ENCODE assay signal across 2 cellular contexts in the genomic region with DNA sequence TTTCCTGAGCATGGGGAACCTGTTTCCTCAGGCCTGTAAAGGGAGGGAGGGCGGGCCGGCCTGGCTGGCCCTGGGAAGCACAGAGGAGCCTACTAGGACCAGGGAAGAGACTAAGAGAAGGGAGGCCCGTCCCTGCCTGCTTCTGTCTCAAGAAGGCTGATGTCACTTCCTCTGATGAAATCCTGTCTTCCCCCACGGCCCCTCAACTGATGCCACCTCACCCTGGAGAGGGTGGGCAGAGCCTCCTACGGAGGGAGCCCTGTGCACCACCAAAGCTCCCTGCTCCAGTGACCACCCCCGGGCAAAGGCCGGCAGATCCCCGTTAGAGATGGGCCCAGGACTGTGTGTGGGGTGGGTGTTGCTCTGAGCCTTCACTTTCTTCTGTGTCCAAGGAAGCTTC.
TF ChIP-seq lines count a peak whose summit lies in the region.

No MANE protein-coding gene starts in this region.

TF ChIP-seq in SK-N-SH treated with all-trans-retinoic acid at 6 μM for 48 hours, 23 proteins besides CTCF, POLR2A, EP300 and RAD21 (continued from another document):
- TF ChIP-seq SNAI2 (CRISPR knock-in tag; IDR thresholded peaks at IDR 0.05) (no peak), ZFP30 (CRISPR knock-in tag; IDR thresholded peaks at IDR 0.05) (no peak), ZFP3 (CRISPR knock-in tag; IDR thresholded peaks at IDR 0.05) (no peak)

TF ChIP-seq in SK-N-SH, 30 proteins besides CTCF, POLR2A, EP300 and RAD21:
- TF ChIP-seq, protein P1, sequence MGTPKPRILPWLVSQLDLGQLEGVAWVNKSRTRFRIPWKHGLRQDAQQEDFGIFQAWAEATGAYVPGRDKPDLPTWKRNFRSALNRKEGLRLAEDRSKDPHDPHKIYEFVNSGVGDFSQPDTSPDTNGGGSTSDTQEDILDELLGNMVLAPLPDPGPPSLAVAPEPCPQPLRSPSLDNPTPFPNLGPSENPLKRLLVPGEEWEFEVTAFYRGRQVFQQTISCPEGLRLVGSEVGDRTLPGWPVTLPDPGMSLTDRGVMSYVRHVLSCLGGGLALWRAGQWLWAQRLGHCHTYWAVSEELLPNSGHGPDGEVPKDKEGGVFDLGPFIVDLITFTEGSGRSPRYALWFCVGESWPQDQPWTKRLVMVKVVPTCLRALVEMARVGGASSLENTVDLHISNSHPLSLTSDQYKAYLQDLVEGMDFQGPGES (IDR thresholded peaks at IDR 0.05; ENCODE audit: low read depth, low read length), result no peak
- TF ChIP-seq JUND (IDR thresholded peaks at IDR 0.05) (no peak), MEF2A (IDR thresholded peaks at IDR 0.05; ENCODE audit: borderline replicate concordance, low read depth) (no peak), SMC3 (IDR thresholded peaks at IDR 0.05; ENCODE audit: low read depth, low read length) (no peak), CHD2 (IDR thresholded peaks at IDR 0.05; ENCODE audit: low read length, partially characterized antibody) (no peak), NRF1 (IDR thresholded peaks at IDR 0.05; ENCODE audit: low read depth, low read length) (no peak), RFX5 (IDR thresholded peaks at IDR 0.05; ENCODE audit: low read length) (no peak)
- TF ChIP-seq, protein P2, sequence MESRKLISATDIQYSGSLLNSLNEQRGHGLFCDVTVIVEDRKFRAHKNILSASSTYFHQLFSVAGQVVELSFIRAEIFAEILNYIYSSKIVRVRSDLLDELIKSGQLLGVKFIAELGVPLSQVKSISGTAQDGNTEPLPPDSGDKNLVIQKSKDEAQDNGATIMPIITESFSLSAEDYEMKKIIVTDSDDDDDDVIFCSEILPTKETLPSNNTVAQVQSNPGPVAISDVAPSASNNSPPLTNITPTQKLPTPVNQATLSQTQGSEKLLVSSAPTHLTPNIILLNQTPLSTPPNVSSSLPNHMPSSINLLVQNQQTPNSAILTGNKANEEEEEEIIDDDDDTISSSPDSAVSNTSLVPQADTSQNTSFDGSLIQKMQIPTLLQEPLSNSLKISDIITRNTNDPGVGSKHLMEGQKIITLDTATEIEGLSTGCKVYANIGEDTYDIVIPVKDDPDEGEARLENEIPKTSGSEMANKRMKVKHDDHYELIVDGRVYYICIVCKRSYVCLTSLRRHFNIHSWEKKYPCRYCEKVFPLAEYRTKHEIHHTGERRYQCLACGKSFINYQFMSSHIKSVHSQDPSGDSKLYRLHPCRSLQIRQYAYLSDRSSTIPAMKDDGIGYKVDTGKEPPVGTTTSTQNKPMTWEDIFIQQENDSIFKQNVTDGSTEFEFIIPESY (IDR thresholded peaks at IDR 0.05; ENCODE audit: borderline replicate concordance, low read depth), result no peak
